1 cellular context compared by ENCODE assay signal in genomic region chr4:118112647-118113046, GRCh38.
TF ChIP-seq lines count a peak whose summit lies in the region.

No MANE protein-coding gene starts in this region.

TF ChIP-seq in GM23338, 12 proteins besides CTCF, POLR2A, EP300 and RAD21 (continued from another document):
- TF ChIP-seq REST (IDR thresholded peaks at IDR 0.05; ENCODE audit: unreplicated experiment) (no peak), ZNF331 (CRISPR knock-in tag; IDR thresholded peaks at IDR 0.05; ENCODE audit: low read depth) (no peak), CREB1 (CRISPR knock-in tag; IDR thresholded peaks at IDR 0.05; ENCODE audit: low read depth) (no peak), EZH2 (IDR thresholded peaks at IDR 0.05; ENCODE audit: low read depth, unreplicated experiment) (no peak), NANOG (IDR thresholded peaks at IDR 0.05; ENCODE audit: borderline replicate concordance) (no peak), POLR2AphosphoS5 (IDR thresholded peaks at IDR 0.05; ENCODE audit: low read depth) (no peak), JUNB (IDR thresholded peaks at IDR 0.05; ENCODE audit: unreplicated experiment) (no peak), STAT1 (IDR thresholded peaks at IDR 0.05; ENCODE audit: unreplicated experiment) (no peak)
